Comparison of ENCODE assay signal across 13 cellular contexts in genomic region chr7:127047521-127047920, GRCh38.
"Had no signal": no experiment of that assay in that cellular context is flagged by ENCODE, and none has a peak within 500 bp of the region (broad histone marks: within the 10 kb centered on the region; RNA-seq: fewer than 3 reads in every experiment).

No MANE protein-coding gene starts in this region.

- H3K4me1 Mint-ChIP-seq: activated T-helper 17 cell treated with anti-CD3 and anti-CD28 coated beads, Interleukin-2, amount 50 U/mL, for 72 hours; neural progenitor cell had no signal

- H3K9me3 Mint-ChIP-seq: activated CD4-positive, alpha-beta memory T cell treated with anti-CD3 and anti-CD28 coated beads for 36 hours; activated naive CD4-positive, alpha-beta T cell treated with anti-CD3 and anti-CD28 coated beads for 36 hours; neural progenitor cell had no signal

- H3K27ac Mint-ChIP-seq: activated CD4-positive, alpha-beta memory T cell treated with anti-CD3 and anti-CD28 coated beads for 36 hours; activated naive CD4-positive, alpha-beta T cell treated with anti-CD3 and anti-CD28 coated beads for 36 hours; activated T-helper 17 cell treated with anti-CD3 and anti-CD28 coated beads, Interleukin-2, amount 50 U/mL, for 72 hours; neural progenitor cell had no signal

- DNase-seq: activated CD4-positive, alpha-beta memory T cell treated with anti-CD3 and anti-CD28 coated beads for 36 hours; activated CD8-positive, alpha-beta memory T cell treated with anti-CD3 and anti-CD28 coated beads, Interleukin-2, amount 50 U/mL, for 48 hours; activated naive CD4-positive, alpha-beta T cell treated with anti-CD3 and anti-CD28 coated beads for 36 hours; colonic mucosa; effector CD4-positive, alpha-beta T cell; heart left ventricle; ovary; stimulated activated CD4-positive, alpha-beta T cell treated with anti-CD3 and anti-CD28 coated beads, Interleukin-2, amount 100 ng/mL, for 48 hours; stimulated activated naive CD8-positive, alpha-beta T cell treated with anti-CD3 and anti-CD28 coated beads, Interleukin-15, Interleukin-2, amounts not matched to agents 100 U/mL and 50 U/mL, for 24 hours; T-helper 9 cell; upper lobe of left lung had no signal

- H3K36me3 Mint-ChIP-seq: activated CD4-positive, alpha-beta memory T cell treated with anti-CD3 and anti-CD28 coated beads for 36 hours; neural progenitor cell had no signal

- ATAC-seq: activated T-helper 17 cell treated with anti-CD3 and anti-CD28 coated beads, Interleukin-2, amount 50 U/mL, for 72 hours; heart left ventricle; stimulated activated naive CD8-positive, alpha-beta T cell treated with anti-CD3 and anti-CD28 coated beads, Interleukin-15, Interleukin-2, amounts not matched to agents 100 U/mL and 50 U/mL, for 24 hours had no signal

- H3K4me3 Mint-ChIP-seq: activated CD4-positive, alpha-beta memory T cell treated with anti-CD3 and anti-CD28 coated beads for 36 hours; activated naive CD4-positive, alpha-beta T cell treated with anti-CD3 and anti-CD28 coated beads for 36 hours; activated T-helper 17 cell treated with anti-CD3 and anti-CD28 coated beads, Interleukin-2, amount 50 U/mL, for 72 hours; neural progenitor cell had no signal
